ENCODE assay signal across 25 cellular contexts in genomic region chr12:2347137-2347843, GRCh38.
DNase-seq lines count a peak whose midpoint lies in the region; ATAC-seq, FAIRE-seq and TF ChIP-seq lines count a peak whose summit lies in the region.
"Had no signal": no experiment of that assay in that cellular context is flagged by ENCODE, and none has a peak within 500 bp of the region (broad histone marks: within the 10 kb centered on the region; RNA-seq: fewer than 3 reads in every experiment).

No MANE protein-coding gene starts in this region.

- no peaks in the 10 kb centered on the region for H3K27me3 ChIP-seq in H9 (ENCODE audit: insufficient read depth, low read length)
- no peaks in the 10 kb centered on the region for H3K27me3 ChIP-seq in bronchial epithelial cell (ENCODE audit: control insufficient read depth, insufficient read depth, low read length)
- no peaks in the 10 kb centered on the region for H3K27me3 ChIP-seq in lower lobe of right lung (ENCODE audit: low read depth)
- H3K27me3 ChIP-seq in stomach smooth muscle (ENCODE audit: control insufficient read depth in 1 of 2, insufficient read depth in 2 of 2, low read length in 2 of 2) = no peaks in the 10 kb centered on the region
- H3K27me3 ChIP-seq: colonic mucosa had no signal

- no peaks in the 10 kb centered on the region for H3K36me3 ChIP-seq in bronchial epithelial cell (ENCODE audit: control insufficient read depth, insufficient read depth, low read length)
- H3K36me3 ChIP-seq in lower lobe of right lung = no peaks in the 10 kb centered on the region
- no peaks in the 10 kb centered on the region for H3K36me3 ChIP-seq in stomach smooth muscle (ENCODE audit: control insufficient read depth in 2 of 2, insufficient read depth in 2 of 2, low read length in 2 of 2)
- H3K36me3 ChIP-seq: colonic mucosa had no signal

- H2BK120ac ChIP-seq in H9 (ENCODE audit: low read depth, low read length, poor library complexity, severe bottlenecking) = no peak overlapping the region

- no peak overlapping the region for H2BK20ac ChIP-seq in H9 (ENCODE audit: low read depth, low read length, poor library complexity, severe bottlenecking)

- no peak overlapping the region for H3K4ac ChIP-seq in H9 (ENCODE audit: low read depth, low read length)

- H3K27me3 Mint-ChIP-seq in H9 (ENCODE audit: low read depth) (no peaks in the 10 kb centered on the region; the same call in 1 of the 2 replicates), nephron progenitor cell (ENCODE audit: low read depth, poor library complexity) (peaks cover 17% of the 10 kb centered on the region)
- H3K27me3 Mint-ChIP-seq: brain had no signal

- no peak overlapping the region; the same call in 1 of the 2 replicates for H3K14ac ChIP-seq in H9 (ENCODE audit: insufficient read depth, low read length)

- H2AFZ ChIP-seq in H9 (ENCODE audit: low read length) = no peak overlapping the region

- peak overlapping the region in 1 of 3 experiments; percentile 18; a peak in 1 of 7 replicates for H3K27ac Mint-ChIP-seq in H9
- H3K27ac Mint-ChIP-seq in nephron progenitor cell = no peak overlapping the region
- H3K27ac Mint-ChIP-seq: activated CD4-positive, alpha-beta T cell treated with anti-CD3 and anti-CD28 coated beads, Interleukin-2, amount 10 ng/mL, durations not matched to agents 7 days and 5 days; activated naive CD8-positive, alpha-beta T cell; activated T-helper 17 cell treated with anti-CD3 and anti-CD28 coated beads, Interleukin-2, amount 50 U/mL, for 72 hours; T-helper 2 cell treated with Interferon-gamma antibody and Interleukin-4, amounts not matched to agents 5 μg/mL and 100 μg/mL, for 36 hours had no signal

- H3K23me2 ChIP-seq in H9 (ENCODE audit: insufficient read length, low read depth, low read length, poor library complexity, severe bottlenecking) = no peaks in the 10 kb centered on the region

- H3K9me3 Mint-ChIP-seq in H9 (no peaks in the 10 kb centered on the region), nephron progenitor cell (no peaks in the 10 kb centered on the region)
- H3K9me3 Mint-ChIP-seq: activated CD4-positive, alpha-beta T cell treated with anti-CD3 and anti-CD28 coated beads, Interleukin-2, amount 10 ng/mL, durations not matched to agents 7 days and 5 days; activated T-helper 17 cell treated with anti-CD3 and anti-CD28 coated beads, Interleukin-2, amount 50 U/mL, for 72 hours; stimulated activated naive CD8-positive, alpha-beta T cell treated with anti-CD3 and anti-CD28 coated beads, Interleukin-15, amount 100 ng/mL, for 72 hours; T-helper 2 cell treated with Interferon-gamma antibody and Interleukin-4, amounts not matched to agents 5 μg/mL and 100 μg/mL, for 36 hours had no signal

- no peaks in the 10 kb centered on the region for H3K9me3 ChIP-seq in H9 (ENCODE audit: control insufficient read depth, low read depth, low read length)
- no peaks in the 10 kb centered on the region for H3K9me3 ChIP-seq in lower lobe of right lung
- no peaks in the 10 kb centered on the region for H3K9me3 ChIP-seq in stomach smooth muscle (ENCODE audit: control insufficient read depth in 2 of 2, low read length in 2 of 2)
- H3K9me3 ChIP-seq: colonic mucosa had no signal

- no peak overlapping the region for H3K4me2 ChIP-seq in H9 (ENCODE audit: insufficient read depth, insufficient read length, low read length)

- H3K23ac ChIP-seq in H9 (ENCODE audit: insufficient read length, low read depth, low read length) = no peak overlapping the region

- no peak for TF ChIP-seq CTCF in H9 (conservative IDR thresholded peaks at IDR 0.05)
- TF ChIP-seq CTCF in bronchial epithelial cell (IDR thresholded peaks at IDR 0.05; ENCODE audit: insufficient read depth, low read length, severe bottlenecking) = no peak
- no peak for TF ChIP-seq CTCF in lower lobe of right lung (IDR thresholded peaks at IDR 0.05)
- no peak for TF ChIP-seq CTCF in nephron progenitor cell (IDR thresholded peaks at IDR 0.05)

- no peaks in the 10 kb centered on the region for H3K36me3 Mint-ChIP-seq in H9 (ENCODE audit: insufficient read depth in 1 of 3, low read depth in 3 of 3)
- H3K36me3 Mint-ChIP-seq in nephron progenitor cell (ENCODE audit: low read depth) = no peaks in the 10 kb centered on the region
- H3K36me3 Mint-ChIP-seq: activated naive CD8-positive, alpha-beta T cell; brain; CD14-positive monocyte had no signal

- H4K5ac ChIP-seq in H9 (ENCODE audit: insufficient read length, low read depth, low read length) = peak overlapping the region; percentile 73

- no peaks in the 10 kb centered on the region for H3K79me1 ChIP-seq in H9 (ENCODE audit: insufficient read depth, low read depth, low read length, poor library complexity, severe bottlenecking)

- H4K8ac ChIP-seq in H9 (replicated peaks; ENCODE audit: insufficient read length, low read depth, low read length) = no peak overlapping the region

- H3K4me1 Mint-ChIP-seq in H9 (peaks cover 30 to 31% of the 10 kb centered on the region in 2 experiments), nephron progenitor cell (peaks cover 43% of the 10 kb centered on the region)
- H3K4me1 Mint-ChIP-seq: activated CD4-positive, alpha-beta T cell treated with anti-CD3 and anti-CD28 coated beads, Interleukin-2, amount 10 ng/mL, durations not matched to agents 7 days and 5 days; activated T-helper 17 cell treated with anti-CD3 and anti-CD28 coated beads, Interleukin-2, amount 50 U/mL, for 72 hours; stimulated activated naive CD8-positive, alpha-beta T cell treated with anti-CD3 and anti-CD28 coated beads, Interleukin-15, amount 100 ng/mL, for 72 hours had no signal

- no peak for DNase-seq in H9
- no peak for DNase-seq in bronchial epithelial cell (ENCODE audit: low read depth)
- DNase-seq in lower lobe of right lung = no peak
- no peak for DNase-seq in nephron progenitor cell
- no peak for DNase-seq in stimulated activated naive CD4-positive, alpha-beta T cell (lab: John Stamatoyannopoulos, UW)
- no peak for DNase-seq in H4 (ENCODE audit: low spot score)
- DNase-seq: activated CD4-positive, alpha-beta T cell treated with anti-CD3 and anti-CD28 coated beads, Interleukin-2, amount 10 ng/mL, durations not matched to agents 7 days and 5 days; colonic mucosa; glutamatergic neuron; GOT3; NCI-H526; RPMI8226; stimulated activated CD4-positive, alpha-beta T cell treated with anti-CD3 and anti-CD28 coated beads, Interleukin-12 subunit alpha, Interleukin-12 subunit beta, amount 100 ng/mL, for 4 hours; stimulated activated naive CD8-positive, alpha-beta T cell treated with anti-CD3 and anti-CD28 coated beads, Interleukin-15, amount 100 ng/mL, for 72 hours had no signal

- no peak overlapping the region for H2AK5ac ChIP-seq in H9 (ENCODE audit: insufficient read length, low read length)

- no peaks in the 10 kb centered on the region for H4K20me1 ChIP-seq in H9 (ENCODE audit: control insufficient read depth, insufficient read depth, insufficient read length)

- no peak overlapping the region for H3K27ac ChIP-seq in H9 (ENCODE audit: insufficient read length, low read depth, low read length)
- peak overlapping the region; percentile 18 for H3K27ac ChIP-seq in lower lobe of right lung
- peak overlapping the region; percentile 86 for H3K27ac ChIP-seq in stomach smooth muscle (ENCODE audit: low read length)
- H3K27ac ChIP-seq: colonic mucosa, VCaP had no signal

- no peak overlapping the region for H2BK5ac ChIP-seq in H9 (ENCODE audit: insufficient read length, low read length)

- ATAC-seq in lower lobe of right lung = no peak
- no peak for ATAC-seq in HG02678 (IDR thresholded peaks at IDR 0.05; ENCODE audit: unreplicated experiment)
- ATAC-seq: activated T-helper 17 cell treated with anti-CD3 and anti-CD28 coated beads, Interleukin-2, amount 50 U/mL, for 72 hours; K562; left lobe of liver; SK-N-SH treated with all-trans-retinoic acid at 6 μM for 48 hours had no signal

- H3K18ac ChIP-seq in H9 (ENCODE audit: insufficient read length, low read depth, low read length) = no peak overlapping the region

- H3K56ac ChIP-seq in H9 (ENCODE audit: insufficient read length, low read depth, low read length) = no peak overlapping the region

- peak; percentile 60 for FAIRE-seq in bronchial epithelial cell (lab: Jason Lieb, UNC)
- FAIRE-seq: K562 had no signal

- H4K91ac ChIP-seq in H9 (ENCODE audit: insufficient read length, low read depth, low read length) = no peak overlapping the region

- intact Hi-C loops in lower lobe of right lung (cut with DNase I) = no loop called here

- no peak overlapping the region for H3K9ac ChIP-seq in H9 (ENCODE audit: extremely low read depth, insufficient read length, low read length)
- H3K9ac ChIP-seq in stomach smooth muscle (ENCODE audit: low read length in 2 of 2) = peak overlapping the region; percentile 20 to 21

- no peak overlapping the region for H2BK12ac ChIP-seq in H9 (ENCODE audit: insufficient read length, low read depth, low read length)

- H2BK15ac ChIP-seq in H9 (ENCODE audit: low read depth, low read length) = no peak overlapping the region

- H3K4me1 ChIP-seq in H9 (ENCODE audit: insufficient read depth, low read length) (peaks cover 15% of the 10 kb centered on the region; the same call in 1 of the 2 replicates), lower lobe of right lung (peaks cover 44% of the 10 kb centered on the region), stomach smooth muscle (ENCODE audit: control insufficient read depth, insufficient read depth, low read length) (peaks cover 90% of the 10 kb centered on the region)
- H3K4me1 ChIP-seq: colonic mucosa had no signal

- H3K79me2 ChIP-seq in H9 (ENCODE audit: insufficient read depth, low read length) = no peaks in the 10 kb centered on the region

- H3T11ph ChIP-seq in H9 (ENCODE audit: low read length) = no peak overlapping the region

- WGBS in H9 (ENCODE audit: extremely low coverage, insufficient read length, low lambda C conversion rate) = no CpG with 5 or more reads among the region's 6 CpGs

- no peak overlapping the region for H3K4me3 Mint-ChIP-seq in H9
- H3K4me3 Mint-ChIP-seq in nephron progenitor cell = no peak overlapping the region
- H3K4me3 Mint-ChIP-seq: activated CD4-positive, alpha-beta T cell treated with anti-CD3 and anti-CD28 coated beads, Interleukin-2, amount 10 ng/mL, durations not matched to agents 7 days and 5 days; activated naive CD8-positive, alpha-beta T cell; activated T-helper 17 cell treated with anti-CD3 and anti-CD28 coated beads, Interleukin-2, amount 50 U/mL, for 72 hours; brain; CD14-positive monocyte; stimulated activated naive CD8-positive, alpha-beta T cell treated with anti-CD3 and anti-CD28 coated beads, Interleukin-15, amount 100 ng/mL, for 72 hours; T-helper 2 cell treated with Interferon-gamma antibody and Interleukin-4, amounts not matched to agents 5 μg/mL and 100 μg/mL, for 36 hours had no signal

- no peak overlapping the region for H3K4me3 ChIP-seq in bronchial epithelial cell (ENCODE audit: low read depth, low read length)
- H3K4me3 ChIP-seq in lower lobe of right lung = no peak overlapping the region
- H3K4me3 ChIP-seq in stomach smooth muscle (ENCODE audit: low read length in 2 of 2) = no peak overlapping the region
- H3K4me3 ChIP-seq: colonic mucosa, K562 had no signal
